12 cellular contexts compared by ENCODE assay signal in genomic region chr2:151775057-151775740, GRCh38. TPM values are rescaled to one million over a fixed set of nuclear protein-coding genes. Genes with fewer than 3 reads are reported as not detected.
DNase-seq lines count a peak whose midpoint lies in the region; ATAC-seq and TF ChIP-seq lines count a peak whose summit lies in the region.
"Had no signal": no experiment of that assay in that cellular context is flagged by ENCODE, and none has a peak within 500 bp of the region (broad histone marks: within the 10 kb centered on the region; RNA-seq: fewer than 3 reads in every experiment).

No MANE protein-coding gene starts in this region.

- H3K4me3 Mint-ChIP-seq in activated T-helper 17 cell treated with anti-CD3 and anti-CD28 coated beads, Interleukin-2, amount 50 U/mL, for 72 hours, result no peak overlapping the region
- no peak overlapping the region for H3K4me3 Mint-ChIP-seq in natural killer cell
- H3K4me3 Mint-ChIP-seq in Calu3 (ENCODE audit: low read depth, unreplicated experiment), result no peak overlapping the region

- H3K27me3 Mint-ChIP-seq in activated T-helper 17 cell treated with anti-CD3 and anti-CD28 coated beads, Interleukin-2, amount 50 U/mL, for 72 hours, result no peaks in the 10 kb centered on the region
- no peaks in the 10 kb centered on the region for H3K27me3 Mint-ChIP-seq in natural killer cell (ENCODE audit: low read depth in 2 of 2)
- H3K27me3 Mint-ChIP-seq in Calu3 (ENCODE audit: unreplicated experiment), result no peaks in the 10 kb centered on the region

- H3K9me3 Mint-ChIP-seq in activated T-helper 17 cell treated with anti-CD3 and anti-CD28 coated beads, Interleukin-2, amount 50 U/mL, for 72 hours, result peaks cover 9% of the 10 kb centered on the region
- H3K9me3 Mint-ChIP-seq in natural killer cell (no peaks in the 10 kb centered on the region), Calu3 (ENCODE audit: low read depth, unreplicated experiment) (no peaks in the 10 kb centered on the region)

- DNase-seq in kidney tubule cell (ENCODE audit: low spot score) (peak; percentile 13), natural killer cell (no peak), 8988T (no peak), amniotic stem cell (lab: John Stamatoyannopoulos, UW) (no peak), Calu3 (no peak)
- DNase-seq: mesendoderm, NCI-H510A, small intestine, T-helper 1 cell had no signal

- BruUV-seq in Calu3 (replicated peaks; lab: Mats Ljungman, UMichigan), result no TSS peak

- TF ChIP-seq CTCF in natural killer cell (IDR thresholded peaks at IDR 0.05) (no peak), Calu3 (IDR thresholded peaks at IDR 0.05; ENCODE audit: unreplicated experiment) (no peak)

- intact Hi-C loops in natural killer cell (cut with micrococcal nuclease) (no loop called here), Calu3 (cut with micrococcal nuclease; ENCODE audit: unreplicated experiment) (no loop called here)

- H3K4me1 ChIP-seq in ACC112 (ENCODE audit: control insufficient read depth, insufficient read depth, low read length, unreplicated experiment), result peaks cover 16% of the 10 kb centered on the region

- H2AFZ ChIP-seq in ACC112 (ENCODE audit: low read length, unreplicated experiment), result peak overlapping the region; percentile 10

- peak overlapping the region; percentile 90 for H3K27ac ChIP-seq in ACC112 (ENCODE audit: low read depth, low read length)

- CTCF ChIA-PET in Calu3 (lab: Charles Lee), result no interaction called here

- H3K36me3 ChIP-seq in ACC112 (ENCODE audit: insufficient read depth, low read length), result no peaks in the 10 kb centered on the region

- peaks cover 48% of the 10 kb centered on the region for H3K36me3 Mint-ChIP-seq in activated T-helper 17 cell treated with anti-CD3 and anti-CD28 coated beads, Interleukin-2, amount 50 U/mL, for 72 hours (ENCODE audit: low read depth)
- H3K36me3 Mint-ChIP-seq in natural killer cell (peaks cover 20% of the 10 kb centered on the region), Calu3 (ENCODE audit: insufficient read depth, unreplicated experiment) (peaks cover 16% of the 10 kb centered on the region)

- peak overlapping the region; percentile 43 for H3K27ac Mint-ChIP-seq in activated T-helper 17 cell treated with anti-CD3 and anti-CD28 coated beads, Interleukin-2, amount 50 U/mL, for 72 hours
- H3K27ac Mint-ChIP-seq in natural killer cell (no peak overlapping the region), Calu3 (ENCODE audit: unreplicated experiment) (no peak overlapping the region)

- peak overlapping the region; percentile 46 for H3K4me3 ChIP-seq in ACC112 (ENCODE audit: low read depth, low read length)

- no peaks in the 10 kb centered on the region for H3K79me2 ChIP-seq in ACC112 (ENCODE audit: control insufficient read depth, insufficient read depth, low read length, unreplicated experiment)

- ATAC-seq in HG02678 (IDR thresholded peaks at IDR 0.05; ENCODE audit: unreplicated experiment) (peak; percentile 40), natural killer cell (no peak)
- ATAC-seq in activated T-helper 17 cell treated with anti-CD3 and anti-CD28 coated beads, Interleukin-2, amount 50 U/mL, for 72 hours (replicated peaks), result peak; percentile 21

- no peaks in the 10 kb centered on the region for H3K27me3 ChIP-seq in ACC112 (ENCODE audit: insufficient read depth, low read length)

- no peaks in the 10 kb centered on the region for H3K4me1 Mint-ChIP-seq in activated T-helper 17 cell treated with anti-CD3 and anti-CD28 coated beads, Interleukin-2, amount 50 U/mL, for 72 hours
- peaks cover 5 to 7% of the 10 kb centered on the region in 2 donors for H3K4me1 Mint-ChIP-seq in natural killer cell
- peaks cover 9% of the 10 kb centered on the region for H3K4me1 Mint-ChIP-seq in Calu3 (ENCODE audit: low read depth, unreplicated experiment)

RNA-seq across cellular contexts. Expression of gene NEB, which starts 40.9 kb away (rescaled TPM):
- 1 to 10 TPM in 1 of 2 donors, under 1 TPM in 1; 0.63 to 1.3 TPM for total RNA-seq in activated T-helper 17 cell treated with anti-CD3 and anti-CD28 coated beads, Interleukin-2, amount 50 U/mL, for 72 hours
- total RNA-seq in natural killer cell (1 to 10 TPM; 5.0 to 5.7 (median 5.4) TPM), Calu3 (2022) (27.5 and 50.0 TPM in 2 replicates)

RNA-seq across cellular contexts. Expression of gene ARL5A, which starts 53.0 kb away (rescaled TPM):
- total RNA-seq in activated T-helper 17 cell treated with anti-CD3 and anti-CD28 coated beads, Interleukin-2, amount 50 U/mL, for 72 hours, result 10 to 100 TPM; 72.9 to 76.7 TPM
- total RNA-seq in natural killer cell (10 to 100 TPM; 39.9 to 58.0 (median 56.5) TPM), Calu3 (2022) (45.0 and 53.7 TPM in 2 replicates)

Comparison
In these comparisons a context has a peak if more than half of its experiments do, and no peak if none do; other contexts are left out.
1. ATAC-seq: peak in HG02678 (single experiment) and activated T-helper 17 cell treated with anti-CD3 and anti-CD28 coated beads, Interleukin-2, amount 50 U/mL, for 72 hours (single experiment); none in natural killer cell (0 of 3).